8 cellular contexts compared by ENCODE assay signal in genomic region chrX:48003758-48004457, GRCh38. TPM values are rescaled to one million over a fixed set of nuclear protein-coding genes. Genes with fewer than 3 reads are reported as not detected.
A peak's percentile ranks its signal among the peaks of the same experiment; 100 is the strongest.
DNase-seq lines count a peak whose midpoint lies in the region; ATAC-seq and TF ChIP-seq lines count a peak whose summit lies in the region.

Gene ZNF182, minus strand, starts transcription at chrX:48003989. Its CDS starts 1,380 bp downstream, at chrX:48002609.

- DNase-seq in AG08395 (ENCODE audit: low spot score) (peak; percentile 98), NCI-H226 (peak; percentile 71), activated B cell treated with CpG ODN at 0.5 μM for 24 hours (peak; percentile 82), caudate nucleus (lab: John Stamatoyannopoulos, UW) (peak in 59 of 61 donors; percentile 14 to 86 (median 74)), inferior parietal cortex (ENCODE audit: extremely low spot score) (peak; percentile 89), smooth muscle cell of the brain vasculature (ENCODE audit: low read depth, low spot score) (peak; percentile 57)

- POLR2A ChIA-PET in activated B cell treated with CpG ODN at 0.5 μM for 24 hours (lab: Charles Lee) = no interaction called here

- peak within 1 kb of the TSS; percentile 96 for H3K4me3 Mint-ChIP-seq in activated B cell treated with CpG ODN at 0.5 μM for 24 hours

- peaks cover 25% of the 10 kb centered on the region for H3K36me3 Mint-ChIP-seq in activated B cell treated with CpG ODN at 0.5 μM for 24 hours (ENCODE audit: low read depth)

- no peaks in the 10 kb centered on the region for H3K9me3 Mint-ChIP-seq in activated B cell treated with CpG ODN at 0.5 μM for 24 hours

- peak within 1 kb of the TSS; percentile 98 for H3K27ac Mint-ChIP-seq in activated B cell treated with CpG ODN at 0.5 μM for 24 hours

- intact Hi-C loops in activated B cell treated with CpG ODN at 0.5 μM for 24 hours (cut with micrococcal nuclease) = no loop called here

- peak; percentile 88 for ATAC-seq in GM18909 (IDR thresholded peaks at IDR 0.05; ENCODE audit: poor library complexity, unreplicated experiment)
- peak; percentile 89 for ATAC-seq in HG03139 (IDR thresholded peaks at IDR 0.05; ENCODE audit: unreplicated experiment)
- peak; percentile 98 for ATAC-seq in activated B cell treated with CpG ODN at 0.5 μM for 24 hours (ENCODE audit: low read depth)

- no peaks in the 10 kb centered on the region for H3K27me3 Mint-ChIP-seq in activated B cell treated with CpG ODN at 0.5 μM for 24 hours

- H3K27ac ChIP-seq in caudate nucleus (ENCODE audit: low read depth, low read length) = peak within 1 kb of the TSS; percentile 63

- TF ChIP-seq CTCF in activated B cell treated with CpG ODN at 0.5 μM for 24 hours (IDR thresholded peaks at IDR 0.05) = no peak

- H3K4me1 Mint-ChIP-seq in activated B cell treated with CpG ODN at 0.5 μM for 24 hours = peaks cover 22% of the 10 kb centered on the region

- CTCF ChIA-PET in activated B cell treated with CpG ODN at 0.5 μM for 24 hours (lab: Charles Lee) = no interaction called here

RNA-seq across cellular contexts. Expression of gene ZNF182, which starts in this region (rescaled TPM):
- total RNA-seq in activated B cell treated with CpG ODN at 0.5 μM for 24 hours = 8.4 and 10.0 TPM in 2 replicates

Comparison
In these comparisons a context has a peak if more than half of its experiments do, and no peak if none do; other contexts are left out.
1. Peak in every context shown above with its lines: DNase-seq, ATAC-seq and H3K27ac ChIP-seq.